ENCODE assay signal across 15 cellular contexts in genomic region chr5:107431998-107432397, GRCh38.
DNase-seq lines count a peak whose midpoint lies in the region; ATAC-seq and TF ChIP-seq lines count a peak whose summit lies in the region.
"Had no signal": no experiment of that assay in that cellular context is flagged by ENCODE, and none has a peak within 500 bp of the region (broad histone marks: within the 10 kb centered on the region; RNA-seq: fewer than 3 reads in every experiment).

No MANE protein-coding gene starts in this region.

- peaks cover 77% of the 10 kb centered on the region for H3K4me1 ChIP-seq in OCI-LY1 (ENCODE audit: insufficient read depth, low read length, severe bottlenecking)
- H3K4me1 ChIP-seq in mesenchymal stem cell (ENCODE audit: control insufficient read depth, insufficient read depth, low read depth, low read length), result peaks cover 2% of the 10 kb centered on the region

- peaks cover 5% of the 10 kb centered on the region for H3K9me3 Mint-ChIP-seq in glutamatergic neuron (ENCODE audit: unreplicated experiment)
- H3K9me3 Mint-ChIP-seq: activated CD4-positive, alpha-beta memory T cell treated with anti-CD3 and anti-CD28 coated beads for 36 hours; stimulated activated naive B cell treated with anti-CD40 and anti-IgM and Interleukin-4, amounts not matched to agents 10 μg/mL and 1 μg/mL and 100 μg/mL, for 72 hours had no signal

- H3K14ac ChIP-seq in mesenchymal stem cell (ENCODE audit: low read length in 2 of 2), result no peak overlapping the region

- H2BK12ac ChIP-seq in mesenchymal stem cell (ENCODE audit: low read length in 2 of 2), result no peak overlapping the region

- no peak overlapping the region for H3K9ac ChIP-seq in OCI-LY1 (ENCODE audit: low read length)
- peak overlapping the region; percentile 33 for H3K9ac ChIP-seq in mesenchymal stem cell (ENCODE audit: low read length)

- WGBS in mesenchymal stem cell, result 64% methylated on average over 1 of the region's 1 CpG

- H2BK120ac ChIP-seq in mesenchymal stem cell (ENCODE audit: low read depth, low read length), result no peak overlapping the region

- H3K79me1 ChIP-seq in mesenchymal stem cell (replicated peaks; ENCODE audit: low read length, poor library complexity, severe bottlenecking), result peaks cover 13% of the 10 kb centered on the region

- no peak overlapping the region for H3K27ac Mint-ChIP-seq in glutamatergic neuron (ENCODE audit: unreplicated experiment)
- H3K27ac Mint-ChIP-seq: activated CD4-positive, alpha-beta memory T cell treated with anti-CD3 and anti-CD28 coated beads for 36 hours; CD4-positive, alpha-beta memory T cell; stimulated activated naive B cell treated with anti-CD40 and anti-IgM and Interleukin-4, amounts not matched to agents 10 μg/mL and 1 μg/mL and 100 μg/mL, for 72 hours had no signal

- H3K4ac ChIP-seq in mesenchymal stem cell (ENCODE audit: low read depth in 1 of 2, low read length in 2 of 2), result no peak overlapping the region

- H3K9me3 ChIP-seq in OCI-LY1 (ENCODE audit: low read length) (no peaks in the 10 kb centered on the region), mesenchymal stem cell (ENCODE audit: control insufficient read depth, low read length) (no peaks in the 10 kb centered on the region)

- no peak overlapping the region for H4K91ac ChIP-seq in mesenchymal stem cell (ENCODE audit: low read length)

- H3K27me3 Mint-ChIP-seq in glutamatergic neuron (ENCODE audit: unreplicated experiment), result peaks cover 2% of the 10 kb centered on the region
- H3K27me3 Mint-ChIP-seq: stimulated activated naive B cell treated with anti-CD40 and anti-IgM and Interleukin-4, amounts not matched to agents 10 μg/mL and 1 μg/mL and 100 μg/mL, for 72 hours had no signal

- H3K23ac ChIP-seq in mesenchymal stem cell (ENCODE audit: low read length in 2 of 2), result no peak overlapping the region

- no peaks in the 10 kb centered on the region for H3K9me2 ChIP-seq in OCI-LY1 (ENCODE audit: low read depth, low read length)

- no peak overlapping the region for H2BK5ac ChIP-seq in mesenchymal stem cell (ENCODE audit: low read depth, low read length, poor library complexity, severe bottlenecking)

- H3K4me2 ChIP-seq in OCI-LY1 (ENCODE audit: low read length) (peak overlapping the region; percentile 42; the same call in 1 of the 2 replicates), mesenchymal stem cell (ENCODE audit: low read length, poor library complexity, severe bottlenecking) (no peak overlapping the region)

- no peak overlapping the region for H3K18ac ChIP-seq in mesenchymal stem cell (ENCODE audit: low read depth in 1 of 2, low read length in 2 of 2)

- H3K4me3 ChIP-seq in OCI-LY1 (ENCODE audit: low read depth, low read length, poor library complexity, severe bottlenecking) (no peak overlapping the region), cardiac fibroblast (replicated peaks in 1 of 2; ENCODE audit: low read depth in 2 of 2, low read length in 2 of 2) (no peak overlapping the region), mesenchymal stem cell (ENCODE audit: insufficient read depth in 1 of 2, low read depth in 1 of 2, low read length in 2 of 2) (peak overlapping the region in 1 of 2 experiments; percentile 60)

- POLR2A ChIA-PET in GM10248 (lab: Yijun Ruan, JAX), result no interaction called here

- H2AFZ ChIP-seq in OCI-LY1 (ENCODE audit: low read length) (no peak overlapping the region), mesenchymal stem cell (ENCODE audit: low read depth, low read length) (no peak overlapping the region)

- no peak for TF ChIP-seq CTCF in OCI-LY1 (IDR thresholded peaks at IDR 0.05; ENCODE audit: low read length)
- TF ChIP-seq CTCF in cardiac fibroblast (IDR thresholded peaks at IDR 0.05; ENCODE audit: low read depth, low read length), result no peak
- TF ChIP-seq CTCF in GM10248 (IDR thresholded peaks at IDR 0.05; ENCODE audit: control extremely low read depth, extremely low read depth, low read depth, missing control alignments), result no peak
- no peak for TF ChIP-seq CTCF in glutamatergic neuron (IDR thresholded peaks at IDR 0.05; ENCODE audit: partially characterized antibody, unreplicated experiment)

- H4K20me1 ChIP-seq in OCI-LY1 (ENCODE audit: insufficient read depth, low read length), result no peaks in the 10 kb centered on the region

- H4K8ac ChIP-seq in mesenchymal stem cell (ENCODE audit: low read length), result no peak overlapping the region

- H3K36me3 ChIP-seq in OCI-LY1 (ENCODE audit: insufficient read depth, low read length), result no peaks in the 10 kb centered on the region
- peaks cover under 1 to 3% of the 10 kb centered on the region in 2 experiments for H3K36me3 ChIP-seq in mesenchymal stem cell (ENCODE audit: control insufficient read depth in 1 of 2, insufficient read depth in 2 of 2, low read depth in 1 of 2, low read length in 2 of 2)

- H2BK15ac ChIP-seq in mesenchymal stem cell (ENCODE audit: low read depth, poor library complexity, severe bottlenecking), result no peak overlapping the region

- no peaks in the 10 kb centered on the region for H3K79me2 ChIP-seq in OCI-LY1 (ENCODE audit: insufficient read depth, low read length)

- H2AK5ac ChIP-seq in mesenchymal stem cell (ENCODE audit: low read length, severe bottlenecking), result no peak overlapping the region

- H3K4me3 Mint-ChIP-seq in glutamatergic neuron (ENCODE audit: unreplicated experiment), result no peak overlapping the region
- H3K4me3 Mint-ChIP-seq: activated CD4-positive, alpha-beta memory T cell treated with anti-CD3 and anti-CD28 coated beads for 36 hours; CD4-positive, alpha-beta memory T cell; stimulated activated naive B cell treated with anti-CD40 and anti-IgM and Interleukin-4, amounts not matched to agents 10 μg/mL and 1 μg/mL and 100 μg/mL, for 72 hours had no signal

- H3K27ac ChIP-seq in OCI-LY1 (ENCODE audit: low read depth, low read length, poor library complexity, severe bottlenecking) (peak overlapping the region; percentile 40), mesenchymal stem cell (ENCODE audit: low read length, poor library complexity, severe bottlenecking) (no peak overlapping the region)

- no peaks in the 10 kb centered on the region for H3K36me3 Mint-ChIP-seq in glutamatergic neuron (ENCODE audit: unreplicated experiment)
- H3K36me3 Mint-ChIP-seq: activated CD4-positive, alpha-beta memory T cell treated with anti-CD3 and anti-CD28 coated beads for 36 hours; CD4-positive, alpha-beta memory T cell; stimulated activated naive B cell treated with anti-CD40 and anti-IgM and Interleukin-4, amounts not matched to agents 10 μg/mL and 1 μg/mL and 100 μg/mL, for 72 hours had no signal

- H3K27me3 ChIP-seq in OCI-LY1 (ENCODE audit: insufficient read depth, low read length), result no peaks in the 10 kb centered on the region
- no peaks in the 10 kb centered on the region for H3K27me3 ChIP-seq in mesenchymal stem cell (ENCODE audit: control insufficient read depth in 1 of 2, insufficient read depth in 1 of 2, low read length in 2 of 2)

- no peak for ATAC-seq in HG02588 (IDR thresholded peaks at IDR 0.05; ENCODE audit: unreplicated experiment)
- ATAC-seq: stimulated activated naive B cell treated with anti-CD40 and anti-IgM and Interleukin-4, amounts not matched to agents 10 μg/mL and 1 μg/mL and 100 μg/mL, for 72 hours had no signal

- H3K4me1 Mint-ChIP-seq in glutamatergic neuron (ENCODE audit: low read depth, unreplicated experiment), result peaks cover 44% of the 10 kb centered on the region
- H3K4me1 Mint-ChIP-seq: stimulated activated naive B cell treated with anti-CD40 and anti-IgM and Interleukin-4, amounts not matched to agents 10 μg/mL and 1 μg/mL and 100 μg/mL, for 72 hours had no signal

- no peaks in the 10 kb centered on the region for H3F3A ChIP-seq in OCI-LY1 (ENCODE audit: insufficient read depth, low read length)

- peak; percentile 56 for DNase-seq in Daoy (ENCODE audit: low read depth)
- peak; percentile 66 to 69 for DNase-seq in cardiac fibroblast (ENCODE audit: low read depth in 2 of 2)
- peak; percentile 37 for DNase-seq in mesenchymal stem cell
- no peak for DNase-seq in SIG-M5 treated with dmso at 0.1 percent for 504 hours (lab: John Stamatoyannopoulos, UW; ENCODE audit: unreplicated experiment)
- DNase-seq in GM10248 (ENCODE audit: extremely low spot score), result no peak
- DNase-seq in glutamatergic neuron, result no peak
- DNase-seq: activated CD4-positive, alpha-beta memory T cell treated with anti-CD3 and anti-CD28 coated beads for 36 hours; CD4-positive, alpha-beta memory T cell; NCI-H1417; posterior cingulate gyrus; stimulated activated CD4-positive, alpha-beta T cell treated with anti-CD3 and anti-CD28 coated beads, Interleukin-1b, Interleukin-23, amount 100 ng/mL, for 48 hours; stimulated activated naive B cell treated with anti-CD40 and anti-IgM and Interleukin-4, amounts not matched to agents 10 μg/mL and 1 μg/mL and 100 μg/mL, for 72 hours; T-helper 2 cell had no signal

- CTCF ChIA-PET in GM10248 (lab: Yijun Ruan, JAX), result interaction anchor here (0.8 to 1.4 kb wide), 4 partner anchors 23 to 173 kb away, joined by 3 read pairs; no protein-coding TSS in a partner anchor

Comparison
In these comparisons a context has a peak if more than half of its experiments do, and no peak if none do; other contexts are left out.
1. DNase-seq: peak in Daoy (single experiment), cardiac fibroblast (2 of 2) and mesenchymal stem cell (single experiment); none in SIG-M5 treated with dmso at 0.1 percent for 504 hours (single experiment), GM10248 (single experiment) and glutamatergic neuron (single experiment).